ENCODE assay signal across 15 cellular contexts in the genomic region with DNA sequence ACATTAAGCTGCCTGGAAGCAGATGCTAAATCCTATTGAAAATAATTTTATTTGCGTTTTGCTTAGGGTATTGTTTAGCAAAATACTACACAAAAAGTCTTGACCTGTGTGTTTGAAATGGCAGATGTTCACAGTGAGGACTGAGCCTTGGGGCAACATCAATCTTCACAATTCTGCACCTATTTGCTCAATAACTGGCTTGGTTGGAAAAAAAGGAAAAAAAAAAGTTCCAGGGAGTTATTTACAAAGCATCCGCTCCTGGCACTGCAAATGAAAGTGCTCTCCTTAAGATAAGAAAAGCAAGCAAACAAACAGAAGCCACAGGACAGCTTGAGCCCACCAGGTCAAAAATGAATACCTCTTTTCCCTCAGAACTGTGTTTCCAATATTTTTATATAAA.
"Had no signal": no experiment of that assay in that cellular context is flagged by ENCODE, and none has a peak within 500 bp of the region (broad histone marks: within the 10 kb centered on the region; RNA-seq: fewer than 3 reads in every experiment).

No MANE protein-coding gene starts in this region.

- H3K9me3 ChIP-seq: ovary, testis, upper lobe of right lung had no signal

- H3K4me3 ChIP-seq: adrenal gland, hepatocyte, ovary, stomach, testis, upper lobe of right lung had no signal

- DNase-seq: activated CD4-positive, alpha-beta memory T cell treated with anti-CD3 and anti-CD28 coated beads for 36 hours; activated CD4-positive, alpha-beta T cell treated with anti-CD3 and anti-CD28 coated beads for 36 hours; activated CD8-positive, alpha-beta memory T cell treated with anti-CD3 and anti-CD28 coated beads, Interleukin-2, amount 10 ng/mL, durations not matched to agents 7 days and 5 days; activated naive CD4-positive, alpha-beta T cell treated with anti-CD3 and anti-CD28 coated beads, Interleukin-2, amount 50 U/mL, for 16 hours; activated T-cell treated with anti-CD3 and anti-CD28 coated beads, Interleukin-2, amount 50 U/mL, for 1 hour; adrenal gland; naive B cell; ovary; stimulated activated CD4-positive, alpha-beta T cell treated with anti-CD3 and anti-CD28 coated beads, Interleukin-1b, Interleukin-23, amount 100 ng/mL, for 48 hours; stomach; testis; upper lobe of right lung had no signal

- H3K36me3 ChIP-seq: adrenal gland, ovary, stomach, upper lobe of right lung had no signal

- ATAC-seq: activated CD4-positive, alpha-beta T cell treated with anti-CD3 and anti-CD28 coated beads for 36 hours; activated CD8-positive, alpha-beta memory T cell treated with anti-CD3 and anti-CD28 coated beads, Interleukin-2, amount 10 ng/mL, durations not matched to agents 7 days and 5 days; esophagus mucosa; left lobe of liver; upper lobe of right lung had no signal

- H3K27me3 ChIP-seq: adrenal gland, hepatocyte, ovary, stomach, testis, upper lobe of right lung had no signal

- H3K4me1 ChIP-seq: testis had no signal
